13 cellular contexts compared by ENCODE assay signal in genomic region chr14:102606296-102606695, GRCh38. TPM values are rescaled to one million over a fixed set of nuclear protein-coding genes. Genes with fewer than 3 reads are reported as not detected.
DNase-seq lines count a peak whose midpoint lies in the region; ATAC-seq and TF ChIP-seq lines count a peak whose summit lies in the region.
"Had no signal": no experiment of that assay in that cellular context is flagged by ENCODE, and none has a peak within 500 bp of the region (broad histone marks: within the 10 kb centered on the region; RNA-seq: fewer than 3 reads in every experiment).

No MANE protein-coding gene starts in this region.

- 92 to 95% (median 93%) methylated on average over 4 of the region's 4 CpGs for WGBS in psoas muscle, 3 donors

- no peaks in the 10 kb centered on the region for H3K9me3 ChIP-seq in SU-DHL-6 (ENCODE audit: insufficient read depth, low read length)
- H3K9me3 ChIP-seq in psoas muscle, result no peaks in the 10 kb centered on the region

- H4K20me1 ChIP-seq in SU-DHL-6 (ENCODE audit: low read depth, low read length), result peaks cover 11% of the 10 kb centered on the region

- H3K36me3 ChIP-seq in SU-DHL-6 (ENCODE audit: low read length), result no peaks in the 10 kb centered on the region
- no peaks in the 10 kb centered on the region for H3K36me3 ChIP-seq in psoas muscle (ENCODE audit: insufficient read depth in 1 of 2, low read depth in 1 of 2)

- no peaks in the 10 kb centered on the region for H3K9me2 ChIP-seq in SU-DHL-6 (replicated peaks; ENCODE audit: insufficient read depth, low read length)

- H3K79me2 ChIP-seq in SU-DHL-6 (ENCODE audit: insufficient read depth, low read length), result peaks cover 66% of the 10 kb centered on the region

- H3K27ac ChIP-seq in SU-DHL-6 (ENCODE audit: low read depth, low read length) (peak overlapping the region; percentile 1; the same call in 1 of the 2 replicates), psoas muscle (no peak overlapping the region)

- no peaks in the 10 kb centered on the region for H3K27me3 ChIP-seq in SU-DHL-6 (ENCODE audit: low read length)
- H3K27me3 ChIP-seq in psoas muscle (ENCODE audit: insufficient read depth in 3 of 3, low read length in 2 of 3), result no peaks in the 10 kb centered on the region

- H2AFZ ChIP-seq in SU-DHL-6 (ENCODE audit: low read depth, low read length, severe bottlenecking), result no peak overlapping the region

- peaks cover 38% of the 10 kb centered on the region for H3K4me1 ChIP-seq in psoas muscle

- H3K4me2 ChIP-seq in SU-DHL-6 (ENCODE audit: low read depth, low read length, poor library complexity, severe bottlenecking), result no peak overlapping the region

- ATAC-seq in GM18861 (IDR thresholded peaks at IDR 0.05; ENCODE audit: unreplicated experiment), result peak; percentile 55
- ATAC-seq in HG02642 (IDR thresholded peaks at IDR 0.05; ENCODE audit: poor library complexity, unreplicated experiment), result peak; percentile 38
- ATAC-seq in GM19463 (IDR thresholded peaks at IDR 0.05; ENCODE audit: unreplicated experiment), result no peak
- ATAC-seq in psoas muscle, result no peak

- H3K9ac ChIP-seq in SU-DHL-6 (ENCODE audit: low read length), result no peak overlapping the region

- CTCF ChIA-PET in GM10248 (lab: Yijun Ruan, JAX), result interaction anchor here (0.8 to 7.7 kb wide), 4 partner anchors 11 to 245 kb away, joined by 3 to 79 read pairs (median 28); no protein-coding TSS in a partner anchor

- POLR2A ChIA-PET in GM10248 (lab: Yijun Ruan, JAX), result interaction anchor here (0.6 to 0.7 kb wide), 2 partner anchors 10 to 13 kb away, joined by 3 to 4 read pairs; no protein-coding TSS in a partner anchor

- DNase-seq in GM10248 (ENCODE audit: extremely low spot score) (peak; percentile 75), psoas muscle (no peak), NCI-H510A (lab: John Stamatoyannopoulos, UW) (no peak), NCI-H2227 (lab: John Stamatoyannopoulos, UW; ENCODE audit: unreplicated experiment) (no peak)
- DNase-seq: activated CD4-positive, alpha-beta T cell treated with anti-CD3 and anti-CD28 coated beads for 48 hours; GDM1; MM.1S; NCI-H2227 treated with DMSO at 0.1 percent for 48 hours had no signal

- peaks cover 28% of the 10 kb centered on the region; the same call in 1 of the 2 replicates for H3F3A ChIP-seq in SU-DHL-6 (ENCODE audit: insufficient read depth)

- intact Hi-C loops in psoas muscle (cut with DNase I), result no loop called here

- TF ChIP-seq CTCF in GM10248 (IDR thresholded peaks at IDR 0.05; ENCODE audit: control extremely low read depth, extremely low read depth, low read depth, missing control alignments) (no peak), SU-DHL-6 (IDR thresholded peaks at IDR 0.05; ENCODE audit: insufficient read depth, low read length, poor library complexity, severe bottlenecking) (no peak), psoas muscle (IDR thresholded peaks at IDR 0.05) (no peak)

- no peak overlapping the region for H3K4me3 ChIP-seq in SU-DHL-6 (ENCODE audit: insufficient read depth, low read length, poor library complexity, severe bottlenecking)
- no peak overlapping the region for H3K4me3 ChIP-seq in psoas muscle
- H3K4me3 ChIP-seq: lung had no signal

RNA-seq across cellular contexts. Expression of gene RCOR1, which starts 13.8 kb away (rescaled TPM):
- total RNA-seq in psoas muscle, result 10 to 100 TPM; 11.6 to 17.7 (median 15.8) TPM
- 10 to 100 TPM in 1 of 3 donors, 1 to 10 TPM in 2; 6.0 to 14.3 (median 8.2) TPM for polyA plus RNA-seq in psoas muscle

Comparison
In these comparisons a context has a peak if more than half of its experiments do, and no peak if none do; other contexts are left out.
1. ATAC-seq: peak in GM18861 (single experiment) and HG02642 (single experiment); none in GM19463 (single experiment) and psoas muscle (0 of 4).